ENCODE assay signal across 13 cellular contexts in the genomic region with DNA sequence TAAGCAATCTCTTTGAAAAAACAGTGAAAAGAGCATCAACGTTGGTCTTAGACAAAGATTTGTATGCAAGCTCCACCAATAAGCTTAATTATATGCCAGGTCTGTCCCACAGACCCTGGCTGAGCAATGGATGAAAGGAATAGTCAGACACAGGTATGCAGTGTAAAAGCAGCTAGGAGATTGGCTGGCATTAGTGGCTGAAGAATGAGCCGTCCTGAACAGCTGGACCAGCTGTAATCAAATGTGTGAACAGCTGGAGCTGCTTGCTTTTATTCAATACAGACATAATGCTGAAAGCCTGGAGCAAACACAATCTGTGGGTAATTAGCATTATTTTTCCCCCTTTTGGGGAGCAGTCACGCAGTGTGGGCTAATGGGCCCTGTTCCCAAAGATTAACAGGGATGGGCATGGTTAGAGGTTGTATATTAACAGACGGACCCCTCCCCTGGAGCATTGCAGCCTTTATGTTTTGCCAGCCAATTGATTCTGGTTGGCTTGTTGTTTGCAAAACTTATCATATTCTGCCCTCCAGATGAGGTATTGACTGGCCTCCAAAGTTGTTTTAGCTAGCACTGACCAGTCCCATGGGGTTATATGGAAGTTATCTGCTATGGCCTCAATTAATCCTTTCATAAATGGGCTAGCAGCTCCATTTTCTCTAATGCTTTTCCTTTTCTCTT. TPM values are rescaled to one million over a fixed set of nuclear protein-coding genes. Genes with fewer than 3 reads are reported as not detected.
"Had no signal": no experiment of that assay in that cellular context is flagged by ENCODE, and none has a peak within 500 bp of the region (broad histone marks: within the 10 kb centered on the region; RNA-seq: fewer than 3 reads in every experiment).

No MANE protein-coding gene starts in this region.

RNA-seq across cellular contexts. Expression of gene GC, which starts 20.3 kb away (rescaled TPM):
- total RNA-seq: naive thymus-derived CD4-positive, alpha-beta T cell; natural killer cell; omental fat pad; osteocyte; pulmonary artery endothelial cell; sciatic nerve; testis; transverse colon; upper lobe of right lung; urinary bladder; vagina had no signal
- polyA plus RNA-seq: naive thymus-derived CD4-positive, alpha-beta T cell; neural cell; spleen had no signal
